Comparison of ENCODE assay signal across 8 cellular contexts in the genomic region with DNA sequence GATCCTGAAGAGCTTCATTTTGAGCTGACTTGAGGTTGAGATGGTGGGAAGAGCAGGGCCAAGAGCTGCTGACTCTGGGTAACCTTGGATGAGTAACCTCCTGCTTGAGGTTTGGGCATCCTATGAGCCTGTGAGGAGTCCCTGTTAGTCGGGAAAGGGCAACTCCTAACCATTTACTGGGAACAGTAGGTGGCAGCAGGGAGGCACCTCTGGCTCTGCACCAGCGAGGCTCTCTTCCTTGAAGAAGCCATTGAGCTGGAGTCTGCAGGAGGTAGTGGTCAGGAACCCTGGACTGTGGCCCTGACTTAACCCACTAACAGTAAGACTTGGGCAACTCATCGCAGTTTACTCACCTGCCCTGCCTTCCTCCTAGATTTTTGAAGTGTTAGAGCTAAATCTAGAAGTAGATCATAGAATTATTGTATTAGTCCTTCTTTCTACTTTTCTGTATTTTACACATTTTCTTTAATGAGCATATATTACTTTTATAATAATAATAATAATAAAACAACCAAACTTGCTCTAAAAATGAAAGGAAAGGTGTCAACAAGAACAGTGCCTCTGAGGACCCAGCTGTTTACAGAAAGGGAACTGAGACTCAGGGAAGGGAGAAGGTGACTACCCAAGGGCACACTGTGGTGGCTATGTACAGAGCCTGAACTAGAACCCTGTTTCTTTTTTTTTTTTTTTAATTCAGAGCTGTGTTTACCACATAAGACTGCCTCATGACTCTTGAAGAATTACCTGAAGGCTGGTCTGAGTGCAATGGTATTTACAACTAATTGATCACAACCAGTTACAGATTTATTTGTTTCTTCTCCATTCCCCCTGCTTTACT. TPM values are rescaled to one million over a fixed set of nuclear protein-coding genes. Genes with fewer than 3 reads are reported as not detected.
DNase-seq lines count a peak whose midpoint lies in the region; ATAC-seq and TF ChIP-seq lines count a peak whose summit lies in the region.

No MANE protein-coding gene starts in this region.

- BruUV-seq in OCI-LY7 (replicated peaks; lab: Mats Ljungman, UMichigan), result no TSS peak

- H4K20me1 ChIP-seq in OCI-LY7 (ENCODE audit: insufficient read depth, low read length), result no peaks in the 10 kb centered on the region
- no peaks in the 10 kb centered on the region for H4K20me1 ChIP-seq in neural cell (ENCODE audit: insufficient read depth)

- TF ChIP-seq RAD21 in neural cell (conservative IDR thresholded peaks at IDR 0.05), result peak; percentile 49

- TF ChIP-seq EP300 in neural cell (conservative IDR thresholded peaks at IDR 0.05; ENCODE audit: poor library complexity, severe bottlenecking), result no peak

- H3K4me3 ChIP-seq in OCI-LY7 (ENCODE audit: low read depth, low read length, poor library complexity, severe bottlenecking) (no peak overlapping the region), neural cell (ENCODE audit: low read length) (no peak overlapping the region)

- no peaks in the 10 kb centered on the region for H3K36me3 Mint-ChIP-seq in CD4-positive, alpha-beta T cell (ENCODE audit: low read depth)
- no peaks in the 10 kb centered on the region for H3K36me3 Mint-ChIP-seq in activated T-cell treated with anti-CD3 and anti-CD28 coated beads, Interleukin-2, amount 50 U/mL, for 24 hours (ENCODE audit: low read depth)

- ATAC-seq in CD4-positive, alpha-beta T cell (ENCODE audit: poor library complexity), result peak; percentile 90
- peak; percentile 82 for ATAC-seq in stimulated activated naive CD8-positive, alpha-beta T cell treated with anti-CD3 and anti-CD28 coated beads, Interleukin-15, amount 100 ng/mL, for 72 hours

- H3K4me2 ChIP-seq in OCI-LY7 (ENCODE audit: low read length) (peak overlapping the region; percentile 67), neural cell (ENCODE audit: low read length) (no peak overlapping the region)

- H3K27ac Mint-ChIP-seq in CD4-positive, alpha-beta T cell, result no peak overlapping the region
- H3K27ac Mint-ChIP-seq in activated T-cell treated with anti-CD3 and anti-CD28 coated beads, Interleukin-2, amount 50 U/mL, for 24 hours, result no peak overlapping the region
- H3K27ac Mint-ChIP-seq in stimulated activated naive CD8-positive, alpha-beta T cell treated with anti-CD3 and anti-CD28 coated beads, Interleukin-15, amount 100 ng/mL, for 72 hours, result no peak overlapping the region

- no peaks in the 10 kb centered on the region for H3K9me2 ChIP-seq in OCI-LY7 (ENCODE audit: insufficient read depth, low read length)
- no peaks in the 10 kb centered on the region for H3K9me2 ChIP-seq in neural cell (ENCODE audit: insufficient read depth, low read length)

- DNase-seq in CD4-positive, alpha-beta T cell, result peak; percentile 29 to 55 (median 40)
- DNase-seq in GM19240 (ENCODE audit: insufficient read length, low spot score) (peak; percentile 48), HT1080 (ENCODE audit: low read depth) (peak; percentile 92), OCI-LY7 (ENCODE audit: low spot score) (peak; percentile 85), fibroblast of peridontal ligament (ENCODE audit: extremely low read depth) (peak; percentile 81)
- peak; percentile 61 for DNase-seq in activated T-cell treated with anti-CD3 and anti-CD28 coated beads, Interleukin-2, amount 50 U/mL, for 24 hours
- peak; percentile 31 to 38 for DNase-seq in stimulated activated naive CD8-positive, alpha-beta T cell treated with anti-CD3 and anti-CD28 coated beads, Interleukin-15, amount 100 ng/mL, for 72 hours

- no peaks in the 10 kb centered on the region for H3K36me3 ChIP-seq in OCI-LY7 (ENCODE audit: insufficient read depth, low read length)
- no peaks in the 10 kb centered on the region for H3K36me3 ChIP-seq in neural cell (ENCODE audit: insufficient read depth, low read length)

- peak; percentile 81 for TF ChIP-seq CTCF in CD4-positive, alpha-beta T cell (IDR thresholded peaks at IDR 0.05)
- TF ChIP-seq CTCF in OCI-LY7 (conservative IDR thresholded peaks at IDR 0.05; ENCODE audit: low read length) (peak; percentile 85), neural cell (IDR thresholded peaks at IDR 0.05; ENCODE audit: poor library complexity, severe bottlenecking) (peak; percentile 62)

- peak overlapping the region; percentile 53; the same call in 1 of the 2 replicates for H2AFZ ChIP-seq in OCI-LY7 (ENCODE audit: low read length)
- H2AFZ ChIP-seq in neural cell (ENCODE audit: low read depth, low read length), result no peak overlapping the region

- H3F3A ChIP-seq in neural cell (ENCODE audit: insufficient read depth, low read length, poor library complexity, severe bottlenecking), result no peaks in the 10 kb centered on the region

- H3K4me1 Mint-ChIP-seq in CD4-positive, alpha-beta T cell (ENCODE audit: low read depth), result no peaks in the 10 kb centered on the region
- peaks cover 6% of the 10 kb centered on the region for H3K4me1 Mint-ChIP-seq in activated T-cell treated with anti-CD3 and anti-CD28 coated beads, Interleukin-2, amount 50 U/mL, for 24 hours (ENCODE audit: low read depth)
- peaks cover 6% of the 10 kb centered on the region for H3K4me1 Mint-ChIP-seq in stimulated activated naive CD8-positive, alpha-beta T cell treated with anti-CD3 and anti-CD28 coated beads, Interleukin-15, amount 100 ng/mL, for 72 hours

- CTCF ChIA-PET in CD4-positive, alpha-beta T cell (lab: Charles Lee), result interaction anchor here (0.6 to 2.0 kb wide), 18 partner anchors 9 to 210 kb away, joined by 3 to 22 read pairs (median 5); a partner anchor contains a TSS
- CTCF ChIA-PET in OCI-LY7 (lab: Charles Lee; ENCODE audit: unreplicated experiment), result interaction anchor here (0.6 to 1.4 kb wide), 6 partner anchors 35 to 148 kb away, joined by 3 to 11 read pairs (median 5); no protein-coding TSS in a partner anchor

- no peaks in the 10 kb centered on the region for H3K27me3 ChIP-seq in CD4-positive, alpha-beta T cell (ENCODE audit: control insufficient read depth, insufficient read depth, low read length)
- H3K27me3 ChIP-seq in neural cell (ENCODE audit: insufficient read depth, low read depth, low read length), result no peaks in the 10 kb centered on the region

- H3K27ac ChIP-seq in CD4-positive, alpha-beta T cell (ENCODE audit: low read depth, low read length), result no peak overlapping the region
- peak overlapping the region; percentile 57 for H3K27ac ChIP-seq in OCI-LY7 (ENCODE audit: low read depth, low read length, poor library complexity, severe bottlenecking)
- no peak overlapping the region for H3K27ac ChIP-seq in neural cell (ENCODE audit: low read length)

- H3K9me3 Mint-ChIP-seq in CD4-positive, alpha-beta T cell, result no peaks in the 10 kb centered on the region
- no peaks in the 10 kb centered on the region for H3K9me3 Mint-ChIP-seq in activated T-cell treated with anti-CD3 and anti-CD28 coated beads, Interleukin-2, amount 50 U/mL, for 24 hours
- no peaks in the 10 kb centered on the region for H3K9me3 Mint-ChIP-seq in stimulated activated naive CD8-positive, alpha-beta T cell treated with anti-CD3 and anti-CD28 coated beads, Interleukin-15, amount 100 ng/mL, for 72 hours

- no peaks in the 10 kb centered on the region for H3K9me3 ChIP-seq in CD4-positive, alpha-beta T cell (ENCODE audit: control insufficient read depth, low read length)
- H3K9me3 ChIP-seq in OCI-LY7 (ENCODE audit: low read length) (no peaks in the 10 kb centered on the region), neural cell (ENCODE audit: low read length) (no peaks in the 10 kb centered on the region)

- peaks cover 35% of the 10 kb centered on the region for H3K4me1 ChIP-seq in OCI-LY7 (ENCODE audit: insufficient read depth, low read length, poor library complexity, severe bottlenecking)

- H3K4me3 Mint-ChIP-seq in CD4-positive, alpha-beta T cell, result no peak overlapping the region
- no peak overlapping the region for H3K4me3 Mint-ChIP-seq in activated T-cell treated with anti-CD3 and anti-CD28 coated beads, Interleukin-2, amount 50 U/mL, for 24 hours
- no peak overlapping the region for H3K4me3 Mint-ChIP-seq in stimulated activated naive CD8-positive, alpha-beta T cell treated with anti-CD3 and anti-CD28 coated beads, Interleukin-15, amount 100 ng/mL, for 72 hours

- H3K27me3 Mint-ChIP-seq in CD4-positive, alpha-beta T cell, result peaks cover 10% of the 10 kb centered on the region
- H3K27me3 Mint-ChIP-seq in activated T-cell treated with anti-CD3 and anti-CD28 coated beads, Interleukin-2, amount 50 U/mL, for 24 hours, result no peaks in the 10 kb centered on the region
- peaks cover 18% of the 10 kb centered on the region for H3K27me3 Mint-ChIP-seq in stimulated activated naive CD8-positive, alpha-beta T cell treated with anti-CD3 and anti-CD28 coated beads, Interleukin-15, amount 100 ng/mL, for 72 hours

- H3K79me2 ChIP-seq in OCI-LY7 (ENCODE audit: insufficient read depth, low read depth, low read length) (no peaks in the 10 kb centered on the region), neural cell (replicated peaks; ENCODE audit: insufficient read depth, low read length) (no peaks in the 10 kb centered on the region)

- intact Hi-C loops in CD4-positive, alpha-beta T cell (cut with DNase I, micrococcal nuclease), result loop anchor here (1.0 to 5.0 kb wide), 6 partner anchors 54 to 195 kb away; a partner anchor contains a TSS
- intact Hi-C loops in OCI-LY7 (cut with micrococcal nuclease; ENCODE audit: unreplicated experiment), result loop anchor here (1.0 to 10.0 kb wide), 5 partner anchors 35 to 194 kb away; a partner anchor contains a TSS

- H3K9ac ChIP-seq in neural cell (ENCODE audit: low read length), result no peak overlapping the region

- POLR2A ChIA-PET in CD4-positive, alpha-beta T cell (lab: Charles Lee), result interaction anchor here (0.9 to 2.9 kb wide), 8 partner anchors 34 to 200 kb away, joined by 3 to 19 read pairs (median 4); a partner anchor contains a TSS
- POLR2A ChIA-PET in OCI-LY7 (lab: Charles Lee), result interaction anchor here (0.5 to 2.5 kb wide), 9 partner anchors 29 to 157 kb away, joined by 3 to 16 read pairs (median 4); a partner anchor contains a TSS

RNA-seq across cellular contexts. Expression of a gene that starts 47.5 kb away (rescaled TPM):
- 10 to 100 TPM; 64.4 to 81.0 TPM for total RNA-seq in CD4-positive, alpha-beta T cell
- total RNA-seq in HT1080 (2014; rRNA removed; shearing (Covaris generic)), result 1.4 and 2.4 TPM in 2 replicates
- polyA plus RNA-seq in HT1080 (2015; cell fraction: cytosol; rRNA removed), result 3.3 and 4.7 TPM in 2 replicates
- polyA plus RNA-seq in HT1080 (2015; cell fraction: nucleus; rRNA removed), result 3.5 and 4.9 TPM in 2 replicates
- total RNA-seq in OCI-LY7 (2014; rRNA removed; shearing (Covaris generic)), result 2.3 and 2.5 TPM in 2 replicates
- total RNA-seq in OCI-LY7 (2022), result 11.5 and 14.6 TPM in 2 replicates
- polyA plus RNA-seq in neural cell, result 0.34 TPM in 1 of 2 replicates, not detected in the other
- polyA minus RNA-seq in neural cell, result not detected in 2 replicates

RNA-seq across cellular contexts. Expression of a gene that starts 53.7 kb away (rescaled TPM):
- 10 to 100 TPM; 14.1 to 16.2 TPM for total RNA-seq in CD4-positive, alpha-beta T cell
- total RNA-seq in HT1080 (2014; rRNA removed; shearing (Covaris generic)), result 6.4 and 9.8 TPM in 2 replicates
- 5.8 and 6.5 TPM in 2 replicates for polyA plus RNA-seq in HT1080 (2015; cell fraction: cytosol; rRNA removed)
- 10.4 and 10.8 TPM in 2 replicates for polyA plus RNA-seq in HT1080 (2015; cell fraction: nucleus; rRNA removed)
- 21.7 and 23.8 TPM in 2 replicates for total RNA-seq in OCI-LY7 (2014; rRNA removed; shearing (Covaris generic))
- total RNA-seq in OCI-LY7 (2022), result 17.3 and 17.4 TPM in 2 replicates
- 2.2 and 6.6 TPM in 2 replicates for polyA plus RNA-seq in neural cell
- polyA minus RNA-seq in neural cell, result 13.1 and 20.2 TPM in 2 replicates

RNA-seq across cellular contexts. Expression of a gene that starts 58.1 kb away (rescaled TPM):
- 100 to 1,000 TPM; 134 to 140 TPM for total RNA-seq in CD4-positive, alpha-beta T cell
- total RNA-seq in HT1080 (2014; rRNA removed; shearing (Covaris generic)), result 229 and 305 TPM in 2 replicates
- polyA plus RNA-seq in HT1080 (2015; cell fraction: cytosol; rRNA removed), result 264 and 271 TPM in 2 replicates
- 113 and 122 TPM in 2 replicates for polyA plus RNA-seq in HT1080 (2015; cell fraction: nucleus; rRNA removed)
- total RNA-seq in OCI-LY7 (2014; rRNA removed; shearing (Covaris generic)), result 155 and 199 TPM in 2 replicates
- 246 and 253 TPM in 2 replicates for total RNA-seq in OCI-LY7 (2022)
- 192 and 203 TPM in 2 replicates for polyA plus RNA-seq in neural cell
- 81.3 and 95.5 TPM in 2 replicates for polyA minus RNA-seq in neural cell

Comparison
In these comparisons a context has a peak if more than half of its experiments do, and no peak if none do; other contexts are left out.
1. DNase-seq: peak in every context shown above with its lines; median percentile 92 in HT1080; 85 in OCI-LY7; 81 in fibroblast of peridontal ligament; 61 in activated T-cell treated with anti-CD3 and anti-CD28 coated beads, Interleukin-2, amount 50 U/mL, for 24 hours; 48 in GM19240; 40 in CD4-positive, alpha-beta T cell; 34 in stimulated activated naive CD8-positive, alpha-beta T cell treated with anti-CD3 and anti-CD28 coated beads, Interleukin-15, amount 100 ng/mL, for 72 hours.
2. RNA of a gene that starts 47.5 kb away (total RNA-seq): 64.4 to 81.0 TPM in CD4-positive, alpha-beta T cell; 2.3 to 14.6 TPM in OCI-LY7 and 1.4 to 2.4 TPM in HT1080; every median in the first group is over 4 times any median in the second.
3. Peak in every context shown above with its lines, with median percentiles within 50 percentile points of each other: CTCF ChIP-seq.